ENCODE assay signal across 8 cellular contexts in the genomic region with DNA sequence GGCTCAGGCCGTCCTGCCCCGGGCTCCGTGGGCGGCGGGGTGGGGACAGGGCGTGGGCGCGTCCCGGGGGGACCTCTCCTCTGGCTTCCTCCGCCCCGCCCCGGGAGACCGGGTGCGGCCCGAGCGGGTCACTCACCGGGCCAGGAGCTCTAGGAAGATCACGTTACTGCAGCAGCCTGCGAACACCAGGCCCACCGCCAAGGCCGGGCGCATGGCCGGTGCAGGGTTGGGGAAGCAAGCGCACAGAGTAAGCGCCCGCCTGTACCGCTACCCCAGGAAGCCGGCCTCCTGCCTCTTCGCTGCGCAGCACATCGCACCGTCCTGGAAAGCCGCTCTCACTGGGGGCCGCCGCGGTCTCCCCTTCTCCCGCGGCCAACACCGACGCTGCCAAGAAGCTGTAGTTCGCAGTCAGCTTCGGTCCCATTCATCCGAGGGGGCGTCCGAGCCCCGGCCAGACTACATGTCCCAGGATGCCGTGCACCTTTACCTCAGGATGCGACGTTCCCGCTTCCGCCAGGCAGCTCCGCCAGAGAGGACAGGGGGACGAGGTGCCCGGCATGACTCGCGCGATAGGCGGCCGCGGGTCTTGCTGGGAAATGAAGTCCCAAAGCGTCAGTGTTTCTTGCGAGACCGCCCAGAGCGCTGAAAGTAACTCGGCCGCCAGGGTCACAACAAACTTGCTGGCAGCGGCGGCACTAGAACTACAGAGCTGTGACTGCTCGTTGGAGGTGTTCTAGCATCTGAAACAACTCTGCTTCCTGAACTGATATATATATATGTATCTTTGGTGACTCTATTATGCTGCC. TPM values are rescaled to one million over a fixed set of nuclear protein-coding genes. Genes with fewer than 3 reads are reported as not detected.
A peak's percentile ranks its signal among the peaks of the same experiment; 100 is the strongest.
DNase-seq lines count a peak whose midpoint lies in the region; ATAC-seq lines count a peak whose summit lies in the region.

A gene with protein sequence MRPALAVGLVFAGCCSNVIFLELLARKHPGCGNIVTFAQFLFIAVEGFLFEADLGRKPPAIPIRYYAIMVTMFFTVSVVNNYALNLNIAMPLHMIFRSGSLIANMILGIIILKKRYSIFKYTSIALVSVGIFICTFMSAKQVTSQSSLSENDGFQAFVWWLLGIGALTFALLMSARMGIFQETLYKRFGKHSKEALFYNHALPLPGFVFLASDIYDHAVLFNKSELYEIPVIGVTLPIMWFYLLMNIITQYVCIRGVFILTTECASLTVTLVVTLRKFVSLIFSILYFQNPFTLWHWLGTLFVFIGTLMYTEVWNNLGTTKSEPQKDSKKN (minus strand): TSS at position 392 of the 806 bp plus-strand sequence. CDS start 179 bp downstream, at position 213.

- intact Hi-C loops in activated T-helper 1 cell treated with anti-CD3 and anti-CD28 coated beads, Interleukin-12 subunit alpha, Interleukin-12 subunit beta, Interleukin-2, Interleukin-4 antibody, amounts not matched to agents 30 ng/mL and 10 ng/mL and 1 ng/mL, durations not matched to agents 14 hours and 24 hours and 36 hours (cut with micrococcal nuclease) = loop anchor here (1.0 to 10.0 kb wide), 13 partner anchors 42 to 1882 kb away; a partner anchor contains a TSS

- DNase-seq in EH (ENCODE audit: low read depth) (peak; percentile 98), GM23248 (peak; percentile 99), Kasumi-1 (lab: John Stamatoyannopoulos, UW) (peak; percentile 97), RPMI7951 (ENCODE audit: low read depth) (peak; percentile 97), fibroblast of gingiva (ENCODE audit: low read depth) (peak; percentile 96), naive B cell (peak; percentile 93)
- peak; percentile 91 for DNase-seq in activated T-helper 1 cell treated with anti-CD3 and anti-CD28 coated beads, Interleukin-12 subunit alpha, Interleukin-12 subunit beta, Interleukin-2, Interleukin-4 antibody, amounts not matched to agents 30 ng/mL and 10 ng/mL and 1 ng/mL, durations not matched to agents 14 hours and 24 hours and 36 hours (ENCODE audit: low spot score)

- H3K27me3 ChIP-seq in GM23248 (replicated peaks; ENCODE audit: insufficient read depth) = no peaks in the 10 kb centered on the region

- no peaks in the 10 kb centered on the region for H3K9me3 ChIP-seq in GM23248 (ENCODE audit: low read depth)

- peak within 1 kb of the TSS; percentile 48 for H3K27ac ChIP-seq in GM23248

- H3K9me2 ChIP-seq in GM23248 (ENCODE audit: insufficient read depth) = no peaks in the 10 kb centered on the region

- H3K36me3 Mint-ChIP-seq in activated T-helper 1 cell treated with anti-CD3 and anti-CD28 coated beads, Interleukin-12 subunit alpha, Interleukin-12 subunit beta, Interleukin-2, Interleukin-4 antibody, amounts not matched to agents 30 ng/mL and 10 ng/mL and 1 ng/mL, durations not matched to agents 14 hours and 24 hours and 36 hours (ENCODE audit: low read depth) = peaks cover 2% of the 10 kb centered on the region
- no peaks in the 10 kb centered on the region for H3K36me3 Mint-ChIP-seq in naive B cell
- no peaks in the 10 kb centered on the region for H3K36me3 Mint-ChIP-seq in stimulated activated memory B cell treated with anti-CD40 and anti-IgM and Interleukin-4, amounts not matched to agents 10 μg/mL and 1 μg/mL and 100 μg/mL, for 72 hours

- H3K9me3 Mint-ChIP-seq in activated T-helper 1 cell treated with anti-CD3 and anti-CD28 coated beads, Interleukin-12 subunit alpha, Interleukin-12 subunit beta, Interleukin-2, Interleukin-4 antibody, amounts not matched to agents 30 ng/mL and 10 ng/mL and 1 ng/mL, durations not matched to agents 14 hours and 24 hours and 36 hours = no peaks in the 10 kb centered on the region
- no peaks in the 10 kb centered on the region for H3K9me3 Mint-ChIP-seq in naive B cell
- no peaks in the 10 kb centered on the region for H3K9me3 Mint-ChIP-seq in stimulated activated memory B cell treated with anti-CD40 and anti-IgM and Interleukin-4, amounts not matched to agents 10 μg/mL and 1 μg/mL and 100 μg/mL, for 72 hours

- H4K20me1 ChIP-seq in GM23248 (ENCODE audit: insufficient read depth) = no peaks in the 10 kb centered on the region

- ATAC-seq in naive B cell (ENCODE audit: low read depth in 2 of 2) = peak; percentile 95
- peak; percentile 99 for ATAC-seq in stimulated activated memory B cell treated with anti-CD40 and anti-IgM and Interleukin-4, amounts not matched to agents 10 μg/mL and 1 μg/mL and 100 μg/mL, for 72 hours

- peak within 1 kb of the TSS; percentile 87 for H3K9ac ChIP-seq in GM23248

- H3K27ac Mint-ChIP-seq in activated T-helper 1 cell treated with anti-CD3 and anti-CD28 coated beads, Interleukin-12 subunit alpha, Interleukin-12 subunit beta, Interleukin-2, Interleukin-4 antibody, amounts not matched to agents 30 ng/mL and 10 ng/mL and 1 ng/mL, durations not matched to agents 14 hours and 24 hours and 36 hours = peak within 1 kb of the TSS; percentile 89
- peak within 1 kb of the TSS; percentile 23 to 95 (median 88) for H3K27ac Mint-ChIP-seq in naive B cell
- peak within 1 kb of the TSS; percentile 87 for H3K27ac Mint-ChIP-seq in stimulated activated memory B cell treated with anti-CD40 and anti-IgM and Interleukin-4, amounts not matched to agents 10 μg/mL and 1 μg/mL and 100 μg/mL, for 72 hours

- no peaks in the 10 kb centered on the region for H3K27me3 Mint-ChIP-seq in activated T-helper 1 cell treated with anti-CD3 and anti-CD28 coated beads, Interleukin-12 subunit alpha, Interleukin-12 subunit beta, Interleukin-2, Interleukin-4 antibody, amounts not matched to agents 30 ng/mL and 10 ng/mL and 1 ng/mL, durations not matched to agents 14 hours and 24 hours and 36 hours (ENCODE audit: insufficient read depth)
- H3K27me3 Mint-ChIP-seq in naive B cell = peaks cover 0 to 11% (median 9%) of the 10 kb centered on the region in 3 donors
- H3K27me3 Mint-ChIP-seq in stimulated activated memory B cell treated with anti-CD40 and anti-IgM and Interleukin-4, amounts not matched to agents 10 μg/mL and 1 μg/mL and 100 μg/mL, for 72 hours = no peaks in the 10 kb centered on the region

- peak within 1 kb of the TSS; percentile 93 for H3K4me3 Mint-ChIP-seq in activated T-helper 1 cell treated with anti-CD3 and anti-CD28 coated beads, Interleukin-12 subunit alpha, Interleukin-12 subunit beta, Interleukin-2, Interleukin-4 antibody, amounts not matched to agents 30 ng/mL and 10 ng/mL and 1 ng/mL, durations not matched to agents 14 hours and 24 hours and 36 hours
- peak within 1 kb of the TSS; percentile 89 to 98 (median 96) for H3K4me3 Mint-ChIP-seq in naive B cell
- H3K4me3 Mint-ChIP-seq in stimulated activated memory B cell treated with anti-CD40 and anti-IgM and Interleukin-4, amounts not matched to agents 10 μg/mL and 1 μg/mL and 100 μg/mL, for 72 hours = peak within 1 kb of the TSS; percentile 98

- H3K4me3 ChIP-seq in GM23248 = peak within 1 kb of the TSS; percentile 76

- 1 to 2% methylated on average over 57 to 64 of the region's 69 CpGs for WGBS in GM23248 (ENCODE audit: low coverage in 1 of 2, low lambda C conversion rate in 2 of 2, missing lambda C conversion rate in 2 of 2), 2 experiments

- H3K79me2 ChIP-seq in GM23248 (ENCODE audit: insufficient read depth) = peaks cover 43% of the 10 kb centered on the region

- H3K4me1 Mint-ChIP-seq in activated T-helper 1 cell treated with anti-CD3 and anti-CD28 coated beads, Interleukin-12 subunit alpha, Interleukin-12 subunit beta, Interleukin-2, Interleukin-4 antibody, amounts not matched to agents 30 ng/mL and 10 ng/mL and 1 ng/mL, durations not matched to agents 14 hours and 24 hours and 36 hours (ENCODE audit: low read depth) = peaks cover 17% of the 10 kb centered on the region
- H3K4me1 Mint-ChIP-seq in naive B cell = peaks cover 11 to 23% (median 13%) of the 10 kb centered on the region in 3 donors
- H3K4me1 Mint-ChIP-seq in stimulated activated memory B cell treated with anti-CD40 and anti-IgM and Interleukin-4, amounts not matched to agents 10 μg/mL and 1 μg/mL and 100 μg/mL, for 72 hours = peaks cover 20% of the 10 kb centered on the region

- H3F3A ChIP-seq in GM23248 (ENCODE audit: insufficient read depth) = peaks cover 5% of the 10 kb centered on the region

- peak within 1 kb of the TSS; percentile 94 for H2AFZ ChIP-seq in GM23248

- in situ Hi-C loops in GM23248 (cut with MboI) = no loop called here

- peaks cover 22% of the 10 kb centered on the region for H3K4me1 ChIP-seq in GM23248 (ENCODE audit: insufficient read depth)

- no peaks in the 10 kb centered on the region for H3K36me3 ChIP-seq in GM23248 (ENCODE audit: low read depth)

- H3K4me2 ChIP-seq in GM23248 (ENCODE audit: unreplicated experiment) = peak within 1 kb of the TSS; percentile 91

RNA-seq across cellular contexts. Expression of the gene that starts here (rescaled TPM):
- 12.9 and 15.6 TPM in 2 replicates for total RNA-seq in GM23248 (2014; rRNA removed; shearing (Covaris generic))
- polyA plus RNA-seq in GM23248 (2016; fragmentation: Nextera tagmentation; extraction: Ambion mirVana) (22.2 and 25.7 TPM in 2 replicates), naive B cell (ENCODE audit: low read depth in 6 of 6) (10 to 100 TPM; 10.9 to 21.2 (median 14.9) TPM)
- 13.9 and 14.9 TPM in 2 replicates for total RNA-seq in RPMI7951 (2014; rRNA removed; shearing (Covaris generic))
- total RNA-seq in activated T-helper 1 cell treated with anti-CD3 and anti-CD28 coated beads, Interleukin-12 subunit alpha, Interleukin-12 subunit beta, Interleukin-2, Interleukin-4 antibody, amounts not matched to agents 30 ng/mL and 10 ng/mL and 1 ng/mL, durations not matched to agents 14 hours and 24 hours and 36 hours = 22.4 and 23.3 TPM in 2 replicates

Comparison
In these comparisons a context has a peak if more than half of its experiments do, and no peak if none do; other contexts are left out.
1. Peak in every context shown above with its lines: DNase-seq, ATAC-seq, H3K4me3 ChIP-seq and H3K27ac ChIP-seq.